ENCODE assay signal across 1 cellular context in the genomic region with DNA sequence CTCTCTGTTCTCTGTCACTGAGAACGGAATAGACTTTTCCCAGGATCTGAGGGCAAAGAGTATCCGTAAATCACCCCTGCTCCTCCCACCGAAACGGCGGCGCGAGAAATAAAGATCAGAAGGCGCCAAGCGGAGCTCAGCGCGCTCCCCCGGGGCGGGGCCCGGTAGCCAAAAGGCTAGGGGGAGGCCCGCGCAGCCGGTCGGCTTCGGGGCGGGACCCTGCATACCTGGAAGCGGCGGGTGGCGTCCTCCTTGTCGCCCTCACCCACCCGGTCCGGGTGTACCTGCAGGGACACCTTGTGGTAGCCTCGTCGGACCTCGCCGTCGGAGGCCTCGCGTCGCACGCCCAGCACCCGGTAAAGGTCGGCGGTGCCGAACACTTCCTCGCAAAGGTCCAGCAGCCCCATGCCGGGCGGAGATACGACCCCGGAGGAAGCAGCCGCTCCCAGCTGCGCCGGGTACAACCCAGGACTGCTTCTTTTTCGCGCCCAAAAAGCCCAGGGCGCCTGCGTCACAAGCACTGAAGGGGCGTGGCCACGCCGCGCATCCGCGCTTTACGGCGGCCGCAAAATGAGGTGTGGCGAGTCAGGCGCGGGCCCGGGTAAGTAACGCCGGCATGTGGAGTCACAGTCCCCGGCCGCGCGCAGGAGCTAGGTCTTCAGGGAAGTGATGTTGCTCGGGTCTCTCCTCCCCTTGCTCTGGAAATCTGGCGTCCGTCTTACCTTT.
TF ChIP-seq lines count a peak whose summit lies in the region.

A gene with protein sequence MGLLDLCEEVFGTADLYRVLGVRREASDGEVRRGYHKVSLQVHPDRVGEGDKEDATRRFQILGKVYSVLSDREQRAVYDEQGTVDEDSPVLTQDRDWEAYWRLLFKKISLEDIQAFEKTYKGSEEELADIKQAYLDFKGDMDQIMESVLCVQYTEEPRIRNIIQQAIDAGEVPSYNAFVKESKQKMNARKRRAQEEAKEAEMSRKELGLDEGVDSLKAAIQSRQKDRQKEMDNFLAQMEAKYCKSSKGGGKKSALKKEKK (minus strand): TSS at position 473 of the 726 bp plus-strand sequence. CDS start 66 bp downstream, at position 407.

TF ChIP-seq in WTC11, 78 proteins besides CTCF, POLR2A, EP300 and RAD21 (continued from another document):
- TF ChIP-seq, protein P1, sequence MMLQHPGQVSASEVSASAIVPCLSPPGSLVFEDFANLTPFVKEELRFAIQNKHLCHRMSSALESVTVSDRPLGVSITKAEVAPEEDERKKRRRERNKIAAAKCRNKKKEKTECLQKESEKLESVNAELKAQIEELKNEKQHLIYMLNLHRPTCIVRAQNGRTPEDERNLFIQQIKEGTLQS (CRISPR knock-in tag; conservative IDR thresholded peaks at IDR 0.05) = no peak
- TF ChIP-seq NFYB (CRISPR knock-in tag; conservative IDR thresholded peaks at IDR 0.05; ENCODE audit: low read depth) = no peak; the same call in 1 of the 2 replicates
- TF ChIP-seq, protein P2, sequence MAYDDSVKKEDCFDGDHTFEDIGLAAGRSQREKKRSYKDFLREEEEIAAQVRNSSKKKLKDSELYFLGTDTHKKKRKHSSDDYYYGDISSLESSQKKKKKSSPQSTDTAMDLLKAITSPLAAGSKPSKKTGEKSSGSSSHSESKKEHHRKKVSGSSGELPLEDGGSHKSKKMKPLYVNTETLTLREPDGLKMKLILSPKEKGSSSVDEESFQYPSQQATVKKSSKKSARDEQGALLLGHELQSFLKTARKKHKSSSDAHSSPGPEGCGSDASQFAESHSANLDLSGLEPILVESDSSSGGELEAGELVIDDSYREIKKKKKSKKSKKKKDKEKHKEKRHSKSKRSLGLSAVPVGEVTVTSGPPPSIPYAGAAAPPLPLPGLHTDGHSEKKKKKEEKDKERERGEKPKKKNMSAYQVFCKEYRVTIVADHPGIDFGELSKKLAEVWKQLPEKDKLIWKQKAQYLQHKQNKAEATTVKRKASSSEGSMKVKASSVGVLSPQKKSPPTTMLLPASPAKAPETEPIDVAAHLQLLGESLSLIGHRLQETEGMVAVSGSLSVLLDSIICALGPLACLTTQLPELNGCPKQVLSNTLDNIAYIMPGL (CRISPR knock-in tag; IDR thresholded peaks at IDR 0.05) = peak; percentile 97
- peak; percentile 96; the same call in 1 of the 2 replicates for TF ChIP-seq ZNF416 (CRISPR knock-in tag; IDR thresholded peaks at IDR 0.05)
- peak; percentile 55; the same call in 1 of the 2 replicates for TF ChIP-seq ZNF423 (CRISPR knock-in tag; IDR thresholded peaks at IDR 0.05)
- TF ChIP-seq, protein P3, sequence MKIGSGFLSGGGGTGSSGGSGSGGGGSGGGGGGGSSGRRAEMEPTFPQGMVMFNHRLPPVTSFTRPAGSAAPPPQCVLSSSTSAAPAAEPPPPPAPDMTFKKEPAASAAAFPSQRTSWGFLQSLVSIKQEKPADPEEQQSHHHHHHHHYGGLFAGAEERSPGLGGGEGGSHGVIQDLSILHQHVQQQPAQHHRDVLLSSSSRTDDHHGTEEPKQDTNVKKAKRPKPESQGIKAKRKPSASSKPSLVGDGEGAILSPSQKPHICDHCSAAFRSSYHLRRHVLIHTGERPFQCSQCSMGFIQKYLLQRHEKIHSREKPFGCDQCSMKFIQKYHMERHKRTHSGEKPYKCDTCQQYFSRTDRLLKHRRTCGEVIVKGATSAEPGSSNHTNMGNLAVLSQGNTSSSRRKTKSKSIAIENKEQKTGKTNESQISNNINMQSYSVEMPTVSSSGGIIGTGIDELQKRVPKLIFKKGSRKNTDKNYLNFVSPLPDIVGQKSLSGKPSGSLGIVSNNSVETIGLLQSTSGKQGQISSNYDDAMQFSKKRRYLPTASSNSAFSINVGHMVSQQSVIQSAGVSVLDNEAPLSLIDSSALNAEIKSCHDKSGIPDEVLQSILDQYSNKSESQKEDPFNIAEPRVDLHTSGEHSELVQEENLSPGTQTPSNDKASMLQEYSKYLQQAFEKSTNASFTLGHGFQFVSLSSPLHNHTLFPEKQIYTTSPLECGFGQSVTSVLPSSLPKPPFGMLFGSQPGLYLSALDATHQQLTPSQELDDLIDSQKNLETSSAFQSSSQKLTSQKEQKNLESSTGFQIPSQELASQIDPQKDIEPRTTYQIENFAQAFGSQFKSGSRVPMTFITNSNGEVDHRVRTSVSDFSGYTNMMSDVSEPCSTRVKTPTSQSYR (CRISPR knock-in tag; IDR thresholded peaks at IDR 0.05) = peak; percentile 81; the same call in 1 of the 2 replicates
- TF ChIP-seq, protein P4, sequence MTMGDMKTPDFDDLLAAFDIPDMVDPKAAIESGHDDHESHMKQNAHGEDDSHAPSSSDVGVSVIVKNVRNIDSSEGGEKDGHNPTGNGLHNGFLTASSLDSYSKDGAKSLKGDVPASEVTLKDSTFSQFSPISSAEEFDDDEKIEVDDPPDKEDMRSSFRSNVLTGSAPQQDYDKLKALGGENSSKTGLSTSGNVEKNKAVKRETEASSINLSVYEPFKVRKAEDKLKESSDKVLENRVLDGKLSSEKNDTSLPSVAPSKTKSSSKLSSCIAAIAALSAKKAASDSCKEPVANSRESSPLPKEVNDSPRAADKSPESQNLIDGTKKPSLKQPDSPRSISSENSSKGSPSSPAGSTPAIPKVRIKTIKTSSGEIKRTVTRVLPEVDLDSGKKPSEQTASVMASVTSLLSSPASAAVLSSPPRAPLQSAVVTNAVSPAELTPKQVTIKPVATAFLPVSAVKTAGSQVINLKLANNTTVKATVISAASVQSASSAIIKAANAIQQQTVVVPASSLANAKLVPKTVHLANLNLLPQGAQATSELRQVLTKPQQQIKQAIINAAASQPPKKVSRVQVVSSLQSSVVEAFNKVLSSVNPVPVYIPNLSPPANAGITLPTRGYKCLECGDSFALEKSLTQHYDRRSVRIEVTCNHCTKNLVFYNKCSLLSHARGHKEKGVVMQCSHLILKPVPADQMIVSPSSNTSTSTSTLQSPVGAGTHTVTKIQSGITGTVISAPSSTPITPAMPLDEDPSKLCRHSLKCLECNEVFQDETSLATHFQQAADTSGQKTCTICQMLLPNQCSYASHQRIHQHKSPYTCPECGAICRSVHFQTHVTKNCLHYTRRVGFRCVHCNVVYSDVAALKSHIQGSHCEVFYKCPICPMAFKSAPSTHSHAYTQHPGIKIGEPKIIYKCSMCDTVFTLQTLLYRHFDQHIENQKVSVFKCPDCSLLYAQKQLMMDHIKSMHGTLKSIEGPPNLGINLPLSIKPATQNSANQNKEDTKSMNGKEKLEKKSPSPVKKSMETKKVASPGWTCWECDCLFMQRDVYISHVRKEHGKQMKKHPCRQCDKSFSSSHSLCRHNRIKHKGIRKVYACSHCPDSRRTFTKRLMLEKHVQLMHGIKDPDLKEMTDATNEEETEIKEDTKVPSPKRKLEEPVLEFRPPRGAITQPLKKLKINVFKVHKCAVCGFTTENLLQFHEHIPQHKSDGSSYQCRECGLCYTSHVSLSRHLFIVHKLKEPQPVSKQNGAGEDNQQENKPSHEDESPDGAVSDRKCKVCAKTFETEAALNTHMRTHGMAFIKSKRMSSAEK (CRISPR knock-in tag; IDR thresholded peaks at IDR 0.05; ENCODE audit: borderline replicate concordance) = peak; percentile 87; the same call in 1 of the 2 replicates
- no peak for TF ChIP-seq NR3C1 (CRISPR knock-in tag; conservative IDR thresholded peaks at IDR 0.05; ENCODE audit: low read depth)
- TF ChIP-seq ATF1 (CRISPR knock-in tag; IDR thresholded peaks at IDR 0.05) = peak; percentile 91
- peak; percentile 90 for TF ChIP-seq KAT7 (CRISPR knock-in tag; IDR thresholded peaks at IDR 0.05; ENCODE audit: borderline replicate concordance)
- TF ChIP-seq NR2C2 (CRISPR knock-in tag; IDR thresholded peaks at IDR 0.05) = no peak
- TF ChIP-seq EMX1 (CRISPR knock-in tag; IDR thresholded peaks at IDR 0.05) = peak; percentile 93
- TF ChIP-seq, protein P5, sequence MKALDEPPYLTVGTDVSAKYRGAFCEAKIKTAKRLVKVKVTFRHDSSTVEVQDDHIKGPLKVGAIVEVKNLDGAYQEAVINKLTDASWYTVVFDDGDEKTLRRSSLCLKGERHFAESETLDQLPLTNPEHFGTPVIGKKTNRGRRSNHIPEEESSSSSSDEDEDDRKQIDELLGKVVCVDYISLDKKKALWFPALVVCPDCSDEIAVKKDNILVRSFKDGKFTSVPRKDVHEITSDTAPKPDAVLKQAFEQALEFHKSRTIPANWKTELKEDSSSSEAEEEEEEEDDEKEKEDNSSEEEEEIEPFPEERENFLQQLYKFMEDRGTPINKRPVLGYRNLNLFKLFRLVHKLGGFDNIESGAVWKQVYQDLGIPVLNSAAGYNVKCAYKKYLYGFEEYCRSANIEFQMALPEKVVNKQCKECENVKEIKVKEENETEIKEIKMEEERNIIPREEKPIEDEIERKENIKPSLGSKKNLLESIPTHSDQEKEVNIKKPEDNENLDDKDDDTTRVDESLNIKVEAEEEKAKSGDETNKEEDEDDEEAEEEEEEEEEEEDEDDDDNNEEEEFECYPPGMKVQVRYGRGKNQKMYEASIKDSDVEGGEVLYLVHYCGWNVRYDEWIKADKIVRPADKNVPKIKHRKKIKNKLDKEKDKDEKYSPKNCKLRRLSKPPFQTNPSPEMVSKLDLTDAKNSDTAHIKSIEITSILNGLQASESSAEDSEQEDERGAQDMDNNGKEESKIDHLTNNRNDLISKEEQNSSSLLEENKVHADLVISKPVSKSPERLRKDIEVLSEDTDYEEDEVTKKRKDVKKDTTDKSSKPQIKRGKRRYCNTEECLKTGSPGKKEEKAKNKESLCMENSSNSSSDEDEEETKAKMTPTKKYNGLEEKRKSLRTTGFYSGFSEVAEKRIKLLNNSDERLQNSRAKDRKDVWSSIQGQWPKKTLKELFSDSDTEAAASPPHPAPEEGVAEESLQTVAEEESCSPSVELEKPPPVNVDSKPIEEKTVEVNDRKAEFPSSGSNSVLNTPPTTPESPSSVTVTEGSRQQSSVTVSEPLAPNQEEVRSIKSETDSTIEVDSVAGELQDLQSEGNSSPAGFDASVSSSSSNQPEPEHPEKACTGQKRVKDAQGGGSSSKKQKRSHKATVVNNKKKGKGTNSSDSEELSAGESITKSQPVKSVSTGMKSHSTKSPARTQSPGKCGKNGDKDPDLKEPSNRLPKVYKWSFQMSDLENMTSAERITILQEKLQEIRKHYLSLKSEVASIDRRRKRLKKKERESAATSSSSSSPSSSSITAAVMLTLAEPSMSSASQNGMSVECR (CRISPR knock-in tag; IDR thresholded peaks at IDR 0.05; ENCODE audit: borderline replicate concordance) = peak; percentile 86; the same call in 1 of the 2 replicates
- TF ChIP-seq SP1 (CRISPR knock-in tag; conservative IDR thresholded peaks at IDR 0.05) = peak; percentile 99
- TF ChIP-seq SOX15 (CRISPR knock-in tag; IDR thresholded peaks at IDR 0.05) = no peak
- TF ChIP-seq, protein P6, sequence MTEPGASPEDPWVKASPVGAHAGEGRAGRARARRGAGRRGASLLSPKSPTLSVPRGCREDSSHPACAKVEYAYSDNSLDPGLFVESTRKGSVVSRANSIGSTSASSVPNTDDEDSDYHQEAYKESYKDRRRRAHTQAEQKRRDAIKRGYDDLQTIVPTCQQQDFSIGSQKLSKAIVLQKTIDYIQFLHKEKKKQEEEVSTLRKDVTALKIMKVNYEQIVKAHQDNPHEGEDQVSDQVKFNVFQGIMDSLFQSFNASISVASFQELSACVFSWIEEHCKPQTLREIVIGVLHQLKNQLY (CRISPR knock-in tag; IDR thresholded peaks at IDR 0.05) = 0 out of 2 replicates have a peak, but pooled peaks have one; percentile 57
- TF ChIP-seq FOXP1 (CRISPR knock-in tag; IDR thresholded peaks at IDR 0.05; ENCODE audit: borderline replicate concordance) = peak; percentile 97
- TF ChIP-seq JUN (CRISPR knock-in tag; IDR thresholded peaks at IDR 0.05) = peak; percentile 48; the same call in 1 of the 2 replicates
- TF ChIP-seq JAZF1 (CRISPR knock-in tag; IDR thresholded peaks at IDR 0.05) = 0 out of 2 replicates have a peak, but pooled peaks have one; percentile 55
- TF ChIP-seq SMAD3 (CRISPR knock-in tag; IDR thresholded peaks at IDR 0.05; ENCODE audit: borderline replicate concordance) = peak; percentile 92
- TF ChIP-seq, protein P7, sequence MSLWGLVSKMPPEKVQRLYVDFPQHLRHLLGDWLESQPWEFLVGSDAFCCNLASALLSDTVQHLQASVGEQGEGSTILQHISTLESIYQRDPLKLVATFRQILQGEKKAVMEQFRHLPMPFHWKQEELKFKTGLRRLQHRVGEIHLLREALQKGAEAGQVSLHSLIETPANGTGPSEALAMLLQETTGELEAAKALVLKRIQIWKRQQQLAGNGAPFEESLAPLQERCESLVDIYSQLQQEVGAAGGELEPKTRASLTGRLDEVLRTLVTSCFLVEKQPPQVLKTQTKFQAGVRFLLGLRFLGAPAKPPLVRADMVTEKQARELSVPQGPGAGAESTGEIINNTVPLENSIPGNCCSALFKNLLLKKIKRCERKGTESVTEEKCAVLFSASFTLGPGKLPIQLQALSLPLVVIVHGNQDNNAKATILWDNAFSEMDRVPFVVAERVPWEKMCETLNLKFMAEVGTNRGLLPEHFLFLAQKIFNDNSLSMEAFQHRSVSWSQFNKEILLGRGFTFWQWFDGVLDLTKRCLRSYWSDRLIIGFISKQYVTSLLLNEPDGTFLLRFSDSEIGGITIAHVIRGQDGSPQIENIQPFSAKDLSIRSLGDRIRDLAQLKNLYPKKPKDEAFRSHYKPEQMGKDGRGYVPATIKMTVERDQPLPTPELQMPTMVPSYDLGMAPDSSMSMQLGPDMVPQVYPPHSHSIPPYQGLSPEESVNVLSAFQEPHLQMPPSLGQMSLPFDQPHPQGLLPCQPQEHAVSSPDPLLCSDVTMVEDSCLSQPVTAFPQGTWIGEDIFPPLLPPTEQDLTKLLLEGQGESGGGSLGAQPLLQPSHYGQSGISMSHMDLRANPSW (CRISPR knock-in tag; conservative IDR thresholded peaks at IDR 0.05; ENCODE audit: low read depth) = no peak
- TF ChIP-seq CREM (CRISPR knock-in tag; IDR thresholded peaks at IDR 0.05) = peak; percentile 91
